Comparison of ENCODE assay signal across 8 cellular contexts in genomic region chr6:78868124-78868523, GRCh38. TPM values are rescaled to one million over a fixed set of nuclear protein-coding genes. Genes with fewer than 3 reads are reported as not detected.
DNase-seq lines count a peak whose midpoint lies in the region; ATAC-seq lines count a peak whose summit lies in the region.

No MANE protein-coding gene starts in this region.

- H3K4ac ChIP-seq in neuronal stem cell (ENCODE audit: low read length): no peak overlapping the region

- no peak overlapping the region for H4K8ac ChIP-seq in neuronal stem cell (ENCODE audit: low read depth, low read length)

- no peaks in the 10 kb centered on the region for H3K27me3 ChIP-seq in ectodermal cell (ENCODE audit: control insufficient read depth, insufficient read depth, low read length, poor library complexity, severe bottlenecking)
- H3K27me3 ChIP-seq in neuronal stem cell (ENCODE audit: control insufficient read depth in 3 of 3, insufficient read depth in 3 of 3, low read depth in 1 of 3, low read length in 3 of 3): no peaks in the 10 kb centered on the region

- DNase-seq in DMS 273 treated with DMSO at 0.1 percent for 48 hours (lab: John Stamatoyannopoulos, UW): peak; percentile 43
- DNase-seq in NCI-H2171 treated with DMSO at 0.1 percent for 48 hours (lab: John Stamatoyannopoulos, UW): peak; percentile 50
- DNase-seq in neuronal stem cell (ENCODE audit: low spot score): no peak
- no peak for DNase-seq in retina
- no peak for DNase-seq in UCSD-AML1 (lab: John Stamatoyannopoulos, UW; ENCODE audit: unreplicated experiment)
- no peak for DNase-seq in HuH-7.5 (ENCODE audit: low spot score)

- no peak overlapping the region for H3K14ac ChIP-seq in neuronal stem cell (ENCODE audit: low read length)

- no peak for ATAC-seq in HG02870 (IDR thresholded peaks at IDR 0.05; ENCODE audit: unreplicated experiment)

- H3K36me3 ChIP-seq in ectodermal cell (ENCODE audit: control insufficient read depth, insufficient read depth, low read length) (peaks cover 9% of the 10 kb centered on the region), neuronal stem cell (replicated peaks in 1 of 2; ENCODE audit: control insufficient read depth in 2 of 2, insufficient read depth in 2 of 2, low read length in 2 of 2) (peaks cover 0 to 20% of the 10 kb centered on the region in 2 donors)

- H3K79me1 ChIP-seq in neuronal stem cell (ENCODE audit: low read depth, low read length): no peaks in the 10 kb centered on the region

- H3K9ac ChIP-seq in neuronal stem cell (ENCODE audit: low read depth, low read length, poor library complexity): no peak overlapping the region

- H4K91ac ChIP-seq in neuronal stem cell (ENCODE audit: low read depth, low read length, poor library complexity): no peak overlapping the region

- no peak overlapping the region for H2AK5ac ChIP-seq in neuronal stem cell (ENCODE audit: low read depth, low read length)

- H2AFZ ChIP-seq in neuronal stem cell (ENCODE audit: low read length): peak overlapping the region; percentile 98

- 49 to 53% methylated on average over 5 to 7 of the region's 8 CpGs for WGBS in ectodermal cell, 2 experiments
- WGBS in neuronal stem cell (ENCODE audit: extremely low coverage in 2 of 2, insufficient read length in 2 of 2, insufficient replicate concordance in 1 of 2), 2 donors: no CpG with 5 or more reads among the region's 8 CpGs

- no peak overlapping the region for H2BK12ac ChIP-seq in neuronal stem cell (ENCODE audit: low read length)

- no peaks in the 10 kb centered on the region for H3K9me3 ChIP-seq in ectodermal cell (ENCODE audit: control insufficient read depth, low read length)
- H3K9me3 ChIP-seq in neuronal stem cell (replicated peaks in 1 of 2; ENCODE audit: control insufficient read depth in 2 of 2, insufficient read depth in 1 of 2, low read depth in 1 of 2, low read length in 2 of 2): no peaks in the 10 kb centered on the region

- no peak overlapping the region for H2BK15ac ChIP-seq in neuronal stem cell (ENCODE audit: low read length)

- H2BK120ac ChIP-seq in neuronal stem cell (ENCODE audit: low read depth, low read length): no peak overlapping the region

- H3K4me2 ChIP-seq in neuronal stem cell (ENCODE audit: insufficient read depth, low read length, poor library complexity, severe bottlenecking): peak overlapping the region; percentile 54

- no peak overlapping the region for H2BK5ac ChIP-seq in neuronal stem cell (ENCODE audit: low read length)

- H3K27ac ChIP-seq in ectodermal cell (ENCODE audit: insufficient read depth, low read depth, low read length, poor library complexity, severe bottlenecking): peak overlapping the region; percentile 91
- H3K27ac ChIP-seq in neuronal stem cell (replicated peaks; ENCODE audit: low read length): peak overlapping the region; percentile 88

- H3K18ac ChIP-seq in neuronal stem cell (ENCODE audit: low read length): no peak overlapping the region

- peaks cover 3% of the 10 kb centered on the region for H3K4me1 ChIP-seq in ectodermal cell (ENCODE audit: control insufficient read depth, insufficient read depth, low read length)
- peaks cover 0 to 2% of the 10 kb centered on the region in 2 donors for H3K4me1 ChIP-seq in neuronal stem cell (ENCODE audit: control insufficient read depth in 2 of 2, insufficient read depth in 1 of 2, low read depth in 1 of 2, low read length in 2 of 2)

- H3K23ac ChIP-seq in neuronal stem cell (ENCODE audit: low read depth, low read length, poor library complexity): no peak overlapping the region

- H3K4me3 ChIP-seq in ectodermal cell (ENCODE audit: insufficient read depth, low read depth, low read length) (peak overlapping the region; percentile 90), neuronal stem cell (ENCODE audit: low read length in 2 of 2) (peak overlapping the region; percentile 87 to 92)

RNA-seq across cellular contexts. Expression of gene IRAK1BP1, which starts 0.8 kb away (rescaled TPM):
- 14.1 TPM for polyA plus RNA-seq in ectodermal cell (2013, experiment 1 of 4)
- 15.0 TPM for polyA plus RNA-seq in ectodermal cell (2013, experiment 2 of 4)
- polyA plus RNA-seq in ectodermal cell (2013, experiment 3 of 4): 10.0 TPM
- 11.8 TPM for polyA plus RNA-seq in ectodermal cell (2013, experiment 4 of 4)
- polyA plus RNA-seq in neuronal stem cell (2013, experiment 1 of 2): 6.9 TPM
- polyA plus RNA-seq in neuronal stem cell (2013, experiment 2 of 2): 6.7 TPM

Comparison
In these comparisons a context has a peak if more than half of its experiments do, and no peak if none do; other contexts are left out.
1. DNase-seq: peak in DMS 273 treated with DMSO at 0.1 percent for 48 hours (single experiment) and NCI-H2171 treated with DMSO at 0.1 percent for 48 hours (single experiment); none in neuronal stem cell (single experiment), retina (single experiment), UCSD-AML1 (single experiment) and HuH-7.5 (single experiment).